ENCODE assay signal across 1 cellular context in genomic region chr17:72342582-72343527, GRCh38.
TF ChIP-seq lines count a peak whose summit lies in the region.

No MANE protein-coding gene starts in this region.

TF ChIP-seq in GM23338, 12 proteins besides CTCF, POLR2A, EP300 and RAD21 (continued from another document):
- TF ChIP-seq ZNF462 (CRISPR knock-in tag; IDR thresholded peaks at IDR 0.05): no peak
- no peak for TF ChIP-seq ETS1 (IDR thresholded peaks at IDR 0.05)
- TF ChIP-seq ZNF331 (CRISPR knock-in tag; IDR thresholded peaks at IDR 0.05; ENCODE audit: low read depth): no peak
- no peak for TF ChIP-seq EZH2 (IDR thresholded peaks at IDR 0.05; ENCODE audit: low read depth, unreplicated experiment)
